9 cellular contexts compared by ENCODE assay signal in the genomic region with DNA sequence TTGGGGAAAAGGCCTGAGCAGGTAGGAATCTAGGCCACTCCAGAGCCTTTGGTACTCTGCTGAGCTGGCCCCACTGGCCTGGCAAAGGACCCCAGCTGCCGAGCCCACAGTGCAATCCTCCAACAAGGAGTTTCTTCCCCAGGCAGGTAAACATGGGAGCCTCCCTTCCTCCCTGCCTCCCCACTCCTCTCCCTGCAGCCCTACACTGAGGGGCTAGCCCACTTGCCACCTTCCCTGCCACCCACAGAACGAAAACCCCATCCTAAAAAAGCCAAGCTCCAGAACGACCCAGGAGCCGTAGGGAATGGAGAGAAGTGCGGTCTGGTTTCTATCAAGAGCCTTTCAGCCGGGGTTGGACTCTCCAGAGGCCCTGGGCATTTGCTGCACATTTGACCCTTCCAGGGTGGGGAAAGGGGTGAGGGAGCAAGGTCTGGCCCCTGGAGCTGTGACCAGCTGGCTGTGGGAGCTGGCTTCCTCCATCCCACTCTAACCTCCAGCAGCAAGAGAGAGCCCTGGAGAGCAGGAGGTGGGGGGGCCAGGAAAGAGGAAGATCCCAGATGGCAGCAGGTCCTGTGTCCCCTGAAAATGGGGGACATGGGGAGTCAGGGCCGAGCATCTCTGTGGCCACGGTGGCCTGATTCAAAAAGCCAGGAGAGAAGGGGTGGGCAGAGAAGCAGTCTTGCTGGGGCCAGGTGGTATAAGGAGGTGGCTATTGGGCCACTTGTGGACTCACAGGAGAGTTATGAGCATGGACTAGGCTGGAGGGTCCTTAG. TPM values are rescaled to one million over a fixed set of nuclear protein-coding genes. Genes with fewer than 3 reads are reported as not detected.
DNase-seq lines count a peak whose midpoint lies in the region; ATAC-seq and TF ChIP-seq lines count a peak whose summit lies in the region.
"Had no signal": no experiment of that assay in that cellular context is flagged by ENCODE, and none has a peak within 500 bp of the region (broad histone marks: within the 10 kb centered on the region; RNA-seq: fewer than 3 reads in every experiment).

No MANE protein-coding gene starts in this region.

- H3K4me1 ChIP-seq in lower lobe of right lung (peaks cover 30% of the 10 kb centered on the region), stomach (peaks cover 27 to 77% (median 65%) of the 10 kb centered on the region in 4 donors)

- peak overlapping the region; percentile 46 for H3K4me3 Mint-ChIP-seq in T-helper 1 cell treated with Interleukin-12 subunit alpha and Interleukin-12 subunit beta and Interleukin-4 antibody, amounts not matched to agents 30 μg/mL and 1 μg/mL, for 36 hours
- H3K4me3 Mint-ChIP-seq in activated naive CD8-positive, alpha-beta T cell treated with anti-CD3 and anti-CD28 coated beads, Interleukin-2, amount 10 ng/mL, durations not matched to agents 7 days and 5 days: peak overlapping the region; percentile 42

- H3K9me3 ChIP-seq in lower lobe of right lung (no peaks in the 10 kb centered on the region), stomach (no peaks in the 10 kb centered on the region)

- no peaks in the 10 kb centered on the region for H3K36me3 ChIP-seq in lower lobe of right lung
- no peaks in the 10 kb centered on the region for H3K36me3 ChIP-seq in stomach

- no peak for TF ChIP-seq EP300 in stomach (IDR thresholded peaks at IDR 0.05)

- H3K36me3 Mint-ChIP-seq in T-helper 1 cell treated with Interleukin-12 subunit alpha and Interleukin-12 subunit beta and Interleukin-4 antibody, amounts not matched to agents 30 μg/mL and 1 μg/mL, for 36 hours (ENCODE audit: low read depth): no peaks in the 10 kb centered on the region
- no peaks in the 10 kb centered on the region for H3K36me3 Mint-ChIP-seq in activated naive CD8-positive, alpha-beta T cell treated with anti-CD3 and anti-CD28 coated beads, Interleukin-2, amount 10 ng/mL, durations not matched to agents 7 days and 5 days

- H3K4me3 ChIP-seq in lower lobe of right lung: peak overlapping the region; percentile 74
- peak overlapping the region; percentile 58 to 85 (median 70) for H3K4me3 ChIP-seq in stomach

- peak overlapping the region; percentile 73 for H3K27ac ChIP-seq in lower lobe of right lung
- H3K27ac ChIP-seq in stomach: peak overlapping the region; percentile 87 to 99 (median 91)
- H3K27ac ChIP-seq: SK-N-MC had no signal

- TF ChIP-seq POLR2A in stomach (IDR thresholded peaks at IDR 0.05): no peak

- DNase-seq in T-helper 1 cell: no peak
- no peak for DNase-seq in activated naive CD8-positive, alpha-beta T cell treated with anti-CD3 and anti-CD28 coated beads, Interleukin-2, amount 10 ng/mL, durations not matched to agents 7 days and 5 days
- DNase-seq in lower lobe of right lung: no peak
- DNase-seq in stomach: no peak
- DNase-seq in A172 (ENCODE audit: low spot score): no peak
- DNase-seq in dermis blood vessel endothelial cell: no peak

- TF ChIP-seq CTCF in lower lobe of right lung (IDR thresholded peaks at IDR 0.05) (no peak), stomach (IDR thresholded peaks at IDR 0.05) (no peak)

- intact Hi-C loops in lower lobe of right lung (cut with DNase I) (no loop called here), stomach (cut with DNase I; ENCODE audit: low total_unique reads) (no loop called here)

- H3K4me1 Mint-ChIP-seq in T-helper 1 cell treated with Interleukin-12 subunit alpha and Interleukin-12 subunit beta and Interleukin-4 antibody, amounts not matched to agents 30 μg/mL and 1 μg/mL, for 36 hours (ENCODE audit: low read depth): peaks cover 4% of the 10 kb centered on the region
- peaks cover 5% of the 10 kb centered on the region for H3K4me1 Mint-ChIP-seq in activated naive CD8-positive, alpha-beta T cell treated with anti-CD3 and anti-CD28 coated beads, Interleukin-2, amount 10 ng/mL, durations not matched to agents 7 days and 5 days

- POLR2A ChIA-PET in activated naive CD8-positive, alpha-beta T cell treated with anti-CD3 and anti-CD28 coated beads, Interleukin-2, amount 10 ng/mL, durations not matched to agents 7 days and 5 days (lab: Charles Lee): interaction anchor here (1.4 to 1.7 kb wide), 2 partner anchors 17 to 42 kb away, joined by 3 to 5 read pairs; a partner anchor contains a TSS

- H3K27me3 Mint-ChIP-seq in T-helper 1 cell treated with Interleukin-12 subunit alpha and Interleukin-12 subunit beta and Interleukin-4 antibody, amounts not matched to agents 30 μg/mL and 1 μg/mL, for 36 hours (ENCODE audit: low read depth): peaks cover 44% of the 10 kb centered on the region
- H3K27me3 Mint-ChIP-seq in activated naive CD8-positive, alpha-beta T cell treated with anti-CD3 and anti-CD28 coated beads, Interleukin-2, amount 10 ng/mL, durations not matched to agents 7 days and 5 days: peaks cover 43% of the 10 kb centered on the region

- H3K9me3 Mint-ChIP-seq in T-helper 1 cell treated with Interleukin-12 subunit alpha and Interleukin-12 subunit beta and Interleukin-4 antibody, amounts not matched to agents 30 μg/mL and 1 μg/mL, for 36 hours: no peaks in the 10 kb centered on the region
- no peaks in the 10 kb centered on the region for H3K9me3 Mint-ChIP-seq in activated naive CD8-positive, alpha-beta T cell treated with anti-CD3 and anti-CD28 coated beads, Interleukin-2, amount 10 ng/mL, durations not matched to agents 7 days and 5 days

- ATAC-seq in activated naive CD8-positive, alpha-beta T cell treated with anti-CD3 and anti-CD28 coated beads, Interleukin-2, amount 10 ng/mL, durations not matched to agents 7 days and 5 days (ENCODE audit: low read depth): no peak
- ATAC-seq in lower lobe of right lung (no peak), HG02678 (IDR thresholded peaks at IDR 0.05; ENCODE audit: unreplicated experiment) (no peak)

- H3K27ac Mint-ChIP-seq in T-helper 1 cell treated with Interleukin-12 subunit alpha and Interleukin-12 subunit beta and Interleukin-4 antibody, amounts not matched to agents 30 μg/mL and 1 μg/mL, for 36 hours: no peak overlapping the region
- no peak overlapping the region for H3K27ac Mint-ChIP-seq in activated naive CD8-positive, alpha-beta T cell treated with anti-CD3 and anti-CD28 coated beads, Interleukin-2, amount 10 ng/mL, durations not matched to agents 7 days and 5 days

- WGBS in stomach, 5 donors: 30 to 54% (median 52%) methylated on average over 8 of the region's 8 CpGs

- peaks cover 32% of the 10 kb centered on the region for H3K27me3 ChIP-seq in lower lobe of right lung (ENCODE audit: low read depth)
- peaks cover 0 to 50% (median 12%) of the 10 kb centered on the region in 3 donors for H3K27me3 ChIP-seq in stomach

RNA-seq across cellular contexts. Expression of a gene that starts 1.3 kb away (rescaled TPM):
- 1 to 10 TPM; 3.6 to 3.9 TPM for total RNA-seq in activated naive CD8-positive, alpha-beta T cell treated with anti-CD3 and anti-CD28 coated beads, Interleukin-2, amount 10 ng/mL, durations not matched to agents 7 days and 5 days
- total RNA-seq in lower lobe of right lung (28.6 TPM), stomach (100 to 1,000 TPM in 2 of 5 donors, 10 to 100 TPM in 3; 36.5 to 304 (median 94.5) TPM), dermis blood vessel endothelial cell (53.8 and 65.1 TPM in 2 replicates)
- 10 to 100 TPM; 52.7 to 85.2 (median 69.5) TPM for polyA plus RNA-seq in stomach
- 0.65 and 2.7 TPM in 2 replicates for total RNA-seq in A172 (2014; rRNA removed; shearing (Covaris generic))

RNA-seq across cellular contexts. Expression of a gene that starts 16.2 kb away (rescaled TPM):
- under 1 TPM; 0.11 to 0.14 TPM for total RNA-seq in activated naive CD8-positive, alpha-beta T cell treated with anti-CD3 and anti-CD28 coated beads, Interleukin-2, amount 10 ng/mL, durations not matched to agents 7 days and 5 days
- 12.6 TPM for total RNA-seq in lower lobe of right lung
- 10 to 100 TPM in 4 of 5 donors, 1 to 10 TPM in 1; 4.8 to 78.8 (median 11.7) TPM for total RNA-seq in stomach
- polyA plus RNA-seq in stomach: 10 to 100 TPM in 1 of 3 donors, 1 to 10 TPM in 2; 4.4 to 18.9 (median 6.1) TPM
- total RNA-seq in A172 (2014; rRNA removed; shearing (Covaris generic)): 24.0 and 26.6 TPM in 2 replicates
- 19.1 and 23.5 TPM in 2 replicates for total RNA-seq in dermis blood vessel endothelial cell

RNA-seq across cellular contexts. Expression of a gene that starts 35.6 kb away (rescaled TPM):
- total RNA-seq in activated naive CD8-positive, alpha-beta T cell treated with anti-CD3 and anti-CD28 coated beads, Interleukin-2, amount 10 ng/mL, durations not matched to agents 7 days and 5 days: not detected
- total RNA-seq in lower lobe of right lung (not detected), stomach (under 1 TPM in 1 of 5 donors, not detected in 4; 0.18 TPM), dermis blood vessel endothelial cell (not detected in 2 replicates)
- polyA plus RNA-seq in stomach: 1 to 10 TPM in 1 of 3 donors, not detected in 2; 2.6 TPM
- not detected in 2 replicates for total RNA-seq in A172 (2014; rRNA removed; shearing (Covaris generic))

RNA-seq across cellular contexts. Expression of a gene that starts 41.2 kb away (rescaled TPM):
- 10 to 100 TPM; 32.2 to 36.2 TPM for total RNA-seq in activated naive CD8-positive, alpha-beta T cell treated with anti-CD3 and anti-CD28 coated beads, Interleukin-2, amount 10 ng/mL, durations not matched to agents 7 days and 5 days
- total RNA-seq in lower lobe of right lung: 22.4 TPM
- total RNA-seq in stomach: 10 to 100 TPM in 4 of 5 donors, 1 to 10 TPM in 1; 6.7 to 69.0 (median 29.2) TPM
- polyA plus RNA-seq in stomach: 10 to 100 TPM; 42.1 to 57.1 (median 48.7) TPM
- 135 TPM in 2 replicates for total RNA-seq in A172 (2014; rRNA removed; shearing (Covaris generic))
- 24.7 and 35.6 TPM in 2 replicates for total RNA-seq in dermis blood vessel endothelial cell

RNA-seq across cellular contexts. Expression of a gene that starts 47.2 kb away (rescaled TPM):
- total RNA-seq in activated naive CD8-positive, alpha-beta T cell treated with anti-CD3 and anti-CD28 coated beads, Interleukin-2, amount 10 ng/mL, durations not matched to agents 7 days and 5 days: not detected
- total RNA-seq in lower lobe of right lung: not detected
- total RNA-seq in stomach: 1 to 10 TPM in 1 of 5 donors, not detected in 4; 3.2 TPM
- polyA plus RNA-seq in stomach: under 1 TPM in 1 of 3 donors, not detected in 2; 0.15 TPM
- total RNA-seq in A172 (2014; rRNA removed; shearing (Covaris generic)): not detected in 2 replicates
- total RNA-seq in dermis blood vessel endothelial cell: not detected in 2 replicates

Comparison
In these comparisons a context has a peak if more than half of its experiments do, and no peak if none do; other contexts are left out.
1. RNA of a gene that starts 16.2 kb away (total RNA-seq): 24.0 to 26.6 TPM in A172, 19.1 to 23.5 TPM in dermis blood vessel endothelial cell, 12.6 TPM in lower lobe of right lung (single experiment) and 4.8 to 78.8 TPM in stomach; 0.11 to 0.14 TPM in activated naive CD8-positive, alpha-beta T cell treated with anti-CD3 and anti-CD28 coated beads, Interleukin-2, amount 10 ng/mL, durations not matched to agents 7 days and 5 days; every median in the first group is over 4 times any median in the second.